8 cellular contexts compared by ENCODE assay signal in the genomic region with DNA sequence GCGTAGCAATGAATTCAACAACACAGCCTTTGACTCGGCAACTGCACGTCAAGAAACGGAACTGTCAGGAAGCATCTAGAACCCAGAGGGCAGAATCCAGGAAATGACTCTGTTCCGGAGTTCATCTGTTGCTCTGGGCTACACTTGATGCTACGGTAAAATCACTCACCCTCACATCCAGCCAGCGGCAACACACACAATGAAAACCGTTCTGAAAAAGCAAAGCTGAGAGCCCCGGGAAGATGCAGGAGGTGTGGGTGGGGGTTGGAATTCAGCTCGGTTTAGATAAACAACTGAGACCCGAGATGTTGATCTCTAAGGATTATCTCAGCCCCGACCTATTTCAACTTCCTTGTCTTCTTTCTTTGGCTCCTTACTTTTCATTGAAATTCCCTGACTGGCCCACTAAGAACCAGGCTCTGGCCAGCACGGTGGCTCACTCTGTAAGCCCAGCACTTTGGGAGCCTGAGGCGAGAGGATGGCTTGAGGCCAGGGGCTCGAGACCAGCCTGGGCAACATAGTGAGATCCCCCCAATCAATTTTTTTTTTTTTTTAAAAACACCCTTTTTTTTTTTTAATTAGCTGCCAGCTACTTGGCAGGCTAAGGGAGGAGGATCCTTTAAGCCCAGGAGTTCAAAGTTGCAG. TPM values are rescaled to one million over a fixed set of nuclear protein-coding genes. Genes with fewer than 3 reads are reported as not detected.
DNase-seq lines count a peak whose midpoint lies in the region; ATAC-seq, FAIRE-seq and TF ChIP-seq lines count a peak whose summit lies in the region.

No MANE protein-coding gene starts in this region.

- H3K4me3 Mint-ChIP-seq in activated naive CD8-positive, alpha-beta T cell treated with anti-CD3 and anti-CD28 coated beads, Interleukin-2, amount 10 ng/mL, durations not matched to agents 7 days and 5 days: peak overlapping the region; percentile 79

- H3K4me2 ChIP-seq in OCI-LY7 (ENCODE audit: low read length) (no peak overlapping the region), keratinocyte (ENCODE audit: control insufficient read depth, extremely low read depth, insufficient read depth, low read depth, low read length) (peak overlapping the region; percentile 54)

- POLR2A ChIA-PET in OCI-LY7 (lab: Charles Lee): interaction anchor here (0.6 to 0.7 kb wide), 3 partner anchors 161 to 251 kb away, joined by 3 to 4 read pairs (median 3); no protein-coding TSS in a partner anchor
- POLR2A ChIA-PET in activated naive CD8-positive, alpha-beta T cell treated with anti-CD3 and anti-CD28 coated beads, Interleukin-2, amount 10 ng/mL, durations not matched to agents 7 days and 5 days (lab: Charles Lee): interaction anchor here (0.6 to 1.8 kb wide), 7 partner anchors 12 to 93 kb away, joined by 3 to 7 read pairs (median 4); partner anchors contain the start of gene RAB17

- H3K9ac ChIP-seq in keratinocyte (ENCODE audit: control insufficient read depth, extremely low read depth, insufficient read depth, low read length): no peak overlapping the region

- dilution Hi-C loops in keratinocyte (cut with MboI; ENCODE audit: extremely low pct_ligation_motif_present, low sequenced_read_pairs): no loop called here

- no peaks in the 10 kb centered on the region for H3K9me1 ChIP-seq in keratinocyte (ENCODE audit: control insufficient read depth, extremely low read depth, insufficient read depth, low read length)

- no peaks in the 10 kb centered on the region for H3K79me2 ChIP-seq in OCI-LY7 (ENCODE audit: insufficient read depth, low read depth, low read length)
- H3K79me2 ChIP-seq in keratinocyte (ENCODE audit: control insufficient read depth, insufficient read depth, low read length): no peaks in the 10 kb centered on the region

- no peaks in the 10 kb centered on the region for H3K9me3 ChIP-seq in OCI-LY7 (ENCODE audit: low read length)
- no peaks in the 10 kb centered on the region for H3K9me3 ChIP-seq in keratinocyte (ENCODE audit: control insufficient read depth, low read depth, low read length)

- no TSS peak for BruUV-seq in OCI-LY7 (replicated peaks; lab: Mats Ljungman, UMichigan)

- peaks cover 19% of the 10 kb centered on the region for H3K4me1 Mint-ChIP-seq in activated naive CD8-positive, alpha-beta T cell treated with anti-CD3 and anti-CD28 coated beads, Interleukin-2, amount 10 ng/mL, durations not matched to agents 7 days and 5 days

- no peak for TF ChIP-seq CTCF in GM20000 (IDR thresholded peaks at IDR 0.05; ENCODE audit: extremely low read depth, missing control alignments)
- TF ChIP-seq CTCF in OCI-LY7 (conservative IDR thresholded peaks at IDR 0.05; ENCODE audit: low read length): no peak
- TF ChIP-seq CTCF in keratinocyte (optimal IDR thresholded peaks at IDR 0.05 in 1 of 3, IDR thresholded peaks at IDR 0.05 in 1 of 3, conservative IDR thresholded peaks at IDR 0.05 in 1 of 3; ENCODE audit: extremely low read depth in 1 of 3, insufficient read depth in 2 of 3, low read length in 3 of 3): no peak

- DNase-seq in GM20000 (ENCODE audit: low spot score) (peak; percentile 61), OCI-LY7 (ENCODE audit: low spot score) (peak; percentile 24), keratinocyte (ENCODE audit: low read depth, low spot score) (no peak), erythroblast (lab: John Stamatoyannopoulos, UW) (no peak)
- DNase-seq in activated naive CD8-positive, alpha-beta T cell treated with anti-CD3 and anti-CD28 coated beads, Interleukin-2, amount 10 ng/mL, durations not matched to agents 7 days and 5 days: no peak
- peak in 2 of 3 experiments; percentile 24 to 37 for DNase-seq in stimulated activated CD4-positive, alpha-beta T cell treated with anti-CD3 and anti-CD28 coated beads, TNF-alpha, amount 100 ng/mL, for 4 hours (ENCODE audit: low read depth in 3 of 3)

- CTCF ChIA-PET in OCI-LY7 (lab: Charles Lee; ENCODE audit: unreplicated experiment): no interaction called here

- H3K27ac ChIP-seq in OCI-LY7 (ENCODE audit: low read depth, low read length, poor library complexity, severe bottlenecking) (no peak overlapping the region), keratinocyte (ENCODE audit: control insufficient read depth, insufficient read depth, low read length) (no peak overlapping the region)

- intact Hi-C loops in OCI-LY7 (cut with micrococcal nuclease; ENCODE audit: unreplicated experiment): no loop called here

- H3K9me2 ChIP-seq in OCI-LY7 (ENCODE audit: insufficient read depth, low read length): no peaks in the 10 kb centered on the region

- H3K4me1 ChIP-seq in OCI-LY7 (ENCODE audit: insufficient read depth, low read length, poor library complexity, severe bottlenecking) (peaks cover 14% of the 10 kb centered on the region), keratinocyte (ENCODE audit: control insufficient read depth, extremely low read depth, insufficient read depth, low read length) (peaks cover 9% of the 10 kb centered on the region)

- peak overlapping the region; percentile 41; the same call in 1 of the 2 replicates for H2AFZ ChIP-seq in OCI-LY7 (ENCODE audit: low read length)
- peak overlapping the region; percentile 58 for H2AFZ ChIP-seq in keratinocyte (ENCODE audit: control insufficient read depth, low read length)

- FAIRE-seq in keratinocyte (lab: Jason Lieb, UNC): peak; percentile 34

- H3K27me3 Mint-ChIP-seq in activated naive CD8-positive, alpha-beta T cell treated with anti-CD3 and anti-CD28 coated beads, Interleukin-2, amount 10 ng/mL, durations not matched to agents 7 days and 5 days: peaks cover 6% of the 10 kb centered on the region

- ATAC-seq in activated naive CD8-positive, alpha-beta T cell treated with anti-CD3 and anti-CD28 coated beads, Interleukin-2, amount 10 ng/mL, durations not matched to agents 7 days and 5 days (ENCODE audit: low read depth): peak; percentile 97
- ATAC-seq in HG02759 (IDR thresholded peaks at IDR 0.05; ENCODE audit: unreplicated experiment) (no peak), GM21786 (IDR thresholded peaks at IDR 0.05; ENCODE audit: unreplicated experiment) (no peak)

- no peaks in the 10 kb centered on the region for H3K9me3 Mint-ChIP-seq in activated naive CD8-positive, alpha-beta T cell treated with anti-CD3 and anti-CD28 coated beads, Interleukin-2, amount 10 ng/mL, durations not matched to agents 7 days and 5 days

- peaks cover 5% of the 10 kb centered on the region for H3K27me3 ChIP-seq in keratinocyte (ENCODE audit: control insufficient read depth, extremely low read depth, insufficient read depth, low read length)

- H3K36me3 Mint-ChIP-seq in activated naive CD8-positive, alpha-beta T cell treated with anti-CD3 and anti-CD28 coated beads, Interleukin-2, amount 10 ng/mL, durations not matched to agents 7 days and 5 days: no peaks in the 10 kb centered on the region

- H3K4me3 ChIP-seq in OCI-LY7 (ENCODE audit: low read depth, low read length, poor library complexity, severe bottlenecking) (no peak overlapping the region), keratinocyte (ENCODE audit: control insufficient read depth in 2 of 3, extremely low read depth in 1 of 3, insufficient read depth in 2 of 3, low read depth in 1 of 3, low read length in 3 of 3) (peak overlapping the region in 1 of 3 experiments; percentile 27)

- no peak for TF ChIP-seq POLR2A in erythroblast (IDR thresholded peaks at IDR 0.05; ENCODE audit: low read length)

- peak overlapping the region; percentile 89 for H3K27ac Mint-ChIP-seq in activated naive CD8-positive, alpha-beta T cell treated with anti-CD3 and anti-CD28 coated beads, Interleukin-2, amount 10 ng/mL, durations not matched to agents 7 days and 5 days

- H4K20me1 ChIP-seq in OCI-LY7 (ENCODE audit: insufficient read depth, low read length) (no peaks in the 10 kb centered on the region), keratinocyte (ENCODE audit: control insufficient read depth, extremely low read depth, insufficient read depth, low read length) (no peaks in the 10 kb centered on the region)

- H3K36me3 ChIP-seq in OCI-LY7 (ENCODE audit: insufficient read depth, low read length): no peaks in the 10 kb centered on the region
- no peaks in the 10 kb centered on the region for H3K36me3 ChIP-seq in keratinocyte (ENCODE audit: control insufficient read depth in 2 of 2, extremely low read depth in 1 of 2, insufficient read depth in 2 of 2, low read length in 2 of 2)

RNA-seq across cellular contexts. Expression of gene RAB17, which starts 13.3 kb away (rescaled TPM):
- not detected in 2 replicates for total RNA-seq in OCI-LY7 (2014; rRNA removed; shearing (Covaris generic))
- total RNA-seq in OCI-LY7 (2022): not detected in 2 replicates
- not detected for total RNA-seq in activated naive CD8-positive, alpha-beta T cell treated with anti-CD3 and anti-CD28 coated beads, Interleukin-2, amount 10 ng/mL, durations not matched to agents 7 days and 5 days
- 1.4 to 3.7 TPM (median 2.4 TPM) in 3 replicates for polyA plus RNA-seq in keratinocyte
- 0.45 TPM for polyA plus RNA-seq in keratinocyte (2011; ENCODE audit: low read depth)
- 1.2 and 2.1 TPM in 2 replicates for polyA plus RNA-seq in keratinocyte (2011; cell fraction: cytosol; rRNA removed)
- polyA plus RNA-seq in keratinocyte (2011; cell fraction: nucleus; rRNA removed): 1.9 and 2.1 TPM in 2 replicates
- polyA plus RNA-seq in keratinocyte (2012; ENCODE audit: low replicate concordance): 1.2 and 2.3 TPM in 2 replicates
- 0.92 to 3.0 TPM (median 1.3 TPM) in 3 replicates for polyA minus RNA-seq in keratinocyte
- polyA minus RNA-seq in keratinocyte (2011; cell fraction: cytosol; rRNA and poly(A)+ RNA removed): 4.0 TPM
- polyA minus RNA-seq in keratinocyte (2011; cell fraction: nucleus; rRNA and poly(A)+ RNA removed): 0.23 and 2.1 TPM in 2 replicates

RNA-seq across cellular contexts. Expression of gene LRRFIP1, which starts 23.5 kb away (rescaled TPM):
- 95.7 and 102 TPM in 2 replicates for total RNA-seq in OCI-LY7 (2014; rRNA removed; shearing (Covaris generic))
- 216 and 246 TPM in 2 replicates for total RNA-seq in OCI-LY7 (2022)
- 100 to 1,000 TPM; 158 to 164 TPM for total RNA-seq in activated naive CD8-positive, alpha-beta T cell treated with anti-CD3 and anti-CD28 coated beads, Interleukin-2, amount 10 ng/mL, durations not matched to agents 7 days and 5 days
- 69.7 to 115 TPM (median 112 TPM) in 3 replicates for polyA plus RNA-seq in keratinocyte
- 305 TPM for polyA plus RNA-seq in keratinocyte (2011; ENCODE audit: low read depth)
- 67.2 and 85.7 TPM in 2 replicates for polyA plus RNA-seq in keratinocyte (2011; cell fraction: cytosol; rRNA removed)
- polyA plus RNA-seq in keratinocyte (2011; cell fraction: nucleus; rRNA removed): 110 and 143 TPM in 2 replicates
- 74.2 and 112 TPM in 2 replicates for polyA plus RNA-seq in keratinocyte (2012; ENCODE audit: low replicate concordance)
- 31.8 to 118 TPM (median 45.0 TPM) in 3 replicates for polyA minus RNA-seq in keratinocyte
- polyA minus RNA-seq in keratinocyte (2011; cell fraction: cytosol; rRNA and poly(A)+ RNA removed): 40.3 TPM
- 62.3 and 149 TPM in 2 replicates for polyA minus RNA-seq in keratinocyte (2011; cell fraction: nucleus; rRNA and poly(A)+ RNA removed)

RNA-seq across cellular contexts. Expression of gene PRLH, which starts 37.5 kb away (rescaled TPM):
- total RNA-seq in OCI-LY7 (2014; rRNA removed; shearing (Covaris generic)): not detected in 2 replicates
- not detected in 2 replicates for total RNA-seq in OCI-LY7 (2022)
- not detected for total RNA-seq in activated naive CD8-positive, alpha-beta T cell treated with anti-CD3 and anti-CD28 coated beads, Interleukin-2, amount 10 ng/mL, durations not matched to agents 7 days and 5 days
- not detected in 3 replicates for polyA plus RNA-seq in keratinocyte
- not detected for polyA plus RNA-seq in keratinocyte (2011; ENCODE audit: low read depth)
- not detected in 2 replicates for polyA plus RNA-seq in keratinocyte (2011; cell fraction: cytosol; rRNA removed)
- polyA plus RNA-seq in keratinocyte (2011; cell fraction: nucleus; rRNA removed): not detected in 2 replicates
- not detected in 2 replicates for polyA plus RNA-seq in keratinocyte (2012; ENCODE audit: low replicate concordance)
- not detected in 3 replicates for polyA minus RNA-seq in keratinocyte
- not detected for polyA minus RNA-seq in keratinocyte (2011; cell fraction: cytosol; rRNA and poly(A)+ RNA removed)
- polyA minus RNA-seq in keratinocyte (2011; cell fraction: nucleus; rRNA and poly(A)+ RNA removed): not detected in 2 replicates

Comparison
In these comparisons a context has a peak if more than half of its experiments do, and no peak if none do; other contexts are left out.
1. DNase-seq: peak in GM20000 (single experiment), OCI-LY7 (single experiment) and stimulated activated CD4-positive, alpha-beta T cell treated with anti-CD3 and anti-CD28 coated beads, TNF-alpha, amount 100 ng/mL, for 4 hours (2 of 3); none in activated naive CD8-positive, alpha-beta T cell treated with anti-CD3 and anti-CD28 coated beads, Interleukin-2, amount 10 ng/mL, durations not matched to agents 7 days and 5 days (single experiment), keratinocyte (single experiment) and erythroblast (0 of 2).